ENCODE assay signal across 15 cellular contexts in the genomic region with DNA sequence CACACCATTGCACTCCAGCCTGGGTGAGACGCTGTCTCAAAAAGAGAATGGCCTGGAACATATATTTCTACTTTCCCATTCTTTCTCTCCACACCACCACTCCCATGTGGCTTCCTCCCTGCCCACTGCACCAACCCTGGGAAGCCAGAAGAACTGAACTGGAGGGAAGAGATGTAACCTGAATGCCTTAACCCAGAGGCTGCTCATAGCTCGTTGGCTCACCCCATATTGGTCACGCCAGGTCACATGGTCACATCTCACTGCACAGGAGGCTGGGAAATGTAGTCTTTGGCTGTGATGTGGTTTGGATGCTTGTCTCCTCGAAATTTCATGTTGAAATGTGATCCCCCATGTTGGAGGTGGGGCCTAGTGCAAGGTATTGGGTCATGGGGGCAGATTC. TPM values are rescaled to one million over a fixed set of nuclear protein-coding genes. Genes with fewer than 3 reads are reported as not detected.
DNase-seq lines count a peak whose midpoint lies in the region; ATAC-seq and TF ChIP-seq lines count a peak whose summit lies in the region.
"Had no signal": no experiment of that assay in that cellular context is flagged by ENCODE, and none has a peak within 500 bp of the region (broad histone marks: within the 10 kb centered on the region; RNA-seq: fewer than 3 reads in every experiment).

No MANE protein-coding gene starts in this region.

- intact Hi-C loops in activated CD4-positive, alpha-beta T cell treated with anti-CD3 and anti-CD28 coated beads for 36 hours (cut with DNase I, micrococcal nuclease): no loop called here

- peak overlapping the region; percentile 12; the same call in 1 of the 2 replicates for H2AFZ ChIP-seq in KMS-11 (ENCODE audit: low read depth)

- H3K4me3 ChIP-seq in KMS-11 (IDR thresholded peaks at IDR 0.05; ENCODE audit: insufficient read depth, low read depth, low read length): no peak overlapping the region

- H4K20me1 ChIP-seq in KMS-11 (ENCODE audit: insufficient read depth): no peaks in the 10 kb centered on the region

- no peak for TF ChIP-seq CTCF in KMS-11 (conservative IDR thresholded peaks at IDR 0.05; ENCODE audit: low read depth, low read length)

- H3K9me3 Mint-ChIP-seq in activated CD4-positive, alpha-beta T cell treated with anti-CD3 and anti-CD28 coated beads for 36 hours (ENCODE audit: low read depth): no peaks in the 10 kb centered on the region
- H3K9me3 Mint-ChIP-seq: activated T-helper 2 cell treated with anti-CD3 and anti-CD28 coated beads, Interferon-gamma antibody, Interleukin-2, Interleukin-4, amounts not matched to agents 10 μg/mL and 5 μg/mL and 100 μg/mL, durations not matched to agents 14 hours and 24 hours and 36 hours had no signal

- H3K27me3 Mint-ChIP-seq in activated CD4-positive, alpha-beta T cell treated with anti-CD3 and anti-CD28 coated beads for 36 hours: no peaks in the 10 kb centered on the region

- peak; percentile 92 for ATAC-seq in activated CD4-positive, alpha-beta T cell treated with anti-CD3 and anti-CD28 coated beads for 36 hours
- ATAC-seq in GM19351 (IDR thresholded peaks at IDR 0.05; ENCODE audit: unreplicated experiment): no peak
- ATAC-seq: left ventricle myocardium superior had no signal

- no peak overlapping the region for H3K4me2 ChIP-seq in KMS-11

- no peaks in the 10 kb centered on the region for H3K79me2 ChIP-seq in KMS-11 (ENCODE audit: insufficient read depth, low read depth)

- H3K27ac ChIP-seq in KMS-11: no peak overlapping the region
- H3K27ac ChIP-seq: WERI-Rb-1 had no signal

- H3K27me3 ChIP-seq in KMS-11 (ENCODE audit: insufficient read depth, low read depth): peaks cover 94% of the 10 kb centered on the region

- H3K4me1 Mint-ChIP-seq in activated CD4-positive, alpha-beta T cell treated with anti-CD3 and anti-CD28 coated beads for 36 hours: no peaks in the 10 kb centered on the region

- CTCF ChIA-PET in activated CD4-positive, alpha-beta T cell treated with anti-CD3 and anti-CD28 coated beads for 36 hours (lab: Charles Lee): no interaction called here

- no peaks in the 10 kb centered on the region for H3K4me1 ChIP-seq in KMS-11 (ENCODE audit: low read depth, poor library complexity, severe bottlenecking)

- POLR2A ChIA-PET in activated CD4-positive, alpha-beta T cell treated with anti-CD3 and anti-CD28 coated beads for 36 hours (lab: Charles Lee): no interaction called here

- H3K27ac Mint-ChIP-seq in activated CD4-positive, alpha-beta T cell treated with anti-CD3 and anti-CD28 coated beads for 36 hours: no peak overlapping the region
- H3K27ac Mint-ChIP-seq: activated T-helper 2 cell treated with anti-CD3 and anti-CD28 coated beads, Interferon-gamma antibody, Interleukin-2, Interleukin-4, amounts not matched to agents 10 μg/mL and 5 μg/mL and 100 μg/mL, durations not matched to agents 14 hours and 24 hours and 36 hours had no signal

- H3K9ac ChIP-seq in KMS-11: no peak overlapping the region

- no peaks in the 10 kb centered on the region for H3K36me3 Mint-ChIP-seq in activated CD4-positive, alpha-beta T cell treated with anti-CD3 and anti-CD28 coated beads for 36 hours (ENCODE audit: low read depth)

- H3K36me3 ChIP-seq in KMS-11 (ENCODE audit: insufficient read depth): no peaks in the 10 kb centered on the region
- H3K36me3 ChIP-seq: WERI-Rb-1 had no signal

- peak; percentile 44 for DNase-seq in activated CD4-positive, alpha-beta T cell treated with anti-CD3 and anti-CD28 coated beads for 36 hours
- DNase-seq in activated CD4-positive, alpha-beta T cell treated with anti-CD3 and anti-CD28 coated beads for 1 hour: no peak
- DNase-seq in amniotic epithelial cell (ENCODE audit: low read depth) (peak; percentile 30), renal cortical epithelial cell (ENCODE audit: low read depth) (peak; percentile 8), D341Med (ENCODE audit: low spot score) (no peak)
- no peak for DNase-seq in activated naive CD4-positive, alpha-beta T cell (lab: John Stamatoyannopoulos, UW)
- DNase-seq: AML-193; left ventricle myocardium superior; NCI-H1092 treated with DMSO at 0.1 percent for 48 hours; NK-92 treated with Interleukin-12 subunit alpha and Interleukin-12 subunit beta, amount 100 ng/mL, for 24 hours; stimulated activated naive CD4-positive, alpha-beta T cell; WERI-Rb-1 had no signal

- no peak overlapping the region for H3K4me3 Mint-ChIP-seq in activated CD4-positive, alpha-beta T cell treated with anti-CD3 and anti-CD28 coated beads for 36 hours

RNA-seq across cellular contexts. Expression of gene DNAH17, which starts 5.9 kb away (rescaled TPM):
- under 1 TPM; 0.12 to 0.14 TPM for total RNA-seq in activated CD4-positive, alpha-beta T cell treated with anti-CD3 and anti-CD28 coated beads for 36 hours
- total RNA-seq in renal cortical epithelial cell: 0.05 and 0.35 TPM in 2 replicates
- total RNA-seq: left ventricle myocardium superior had no signal

Comparison
In these comparisons a context has a peak if more than half of its experiments do, and no peak if none do; other contexts are left out.
1. DNase-seq: peak in activated CD4-positive, alpha-beta T cell treated with anti-CD3 and anti-CD28 coated beads for 36 hours (single experiment), amniotic epithelial cell (single experiment) and renal cortical epithelial cell (single experiment); none in activated CD4-positive, alpha-beta T cell treated with anti-CD3 and anti-CD28 coated beads for 1 hour (single experiment), D341Med (single experiment) and activated naive CD4-positive, alpha-beta T cell (0 of 4).